8 cellular contexts compared by ENCODE assay signal in the genomic region with DNA sequence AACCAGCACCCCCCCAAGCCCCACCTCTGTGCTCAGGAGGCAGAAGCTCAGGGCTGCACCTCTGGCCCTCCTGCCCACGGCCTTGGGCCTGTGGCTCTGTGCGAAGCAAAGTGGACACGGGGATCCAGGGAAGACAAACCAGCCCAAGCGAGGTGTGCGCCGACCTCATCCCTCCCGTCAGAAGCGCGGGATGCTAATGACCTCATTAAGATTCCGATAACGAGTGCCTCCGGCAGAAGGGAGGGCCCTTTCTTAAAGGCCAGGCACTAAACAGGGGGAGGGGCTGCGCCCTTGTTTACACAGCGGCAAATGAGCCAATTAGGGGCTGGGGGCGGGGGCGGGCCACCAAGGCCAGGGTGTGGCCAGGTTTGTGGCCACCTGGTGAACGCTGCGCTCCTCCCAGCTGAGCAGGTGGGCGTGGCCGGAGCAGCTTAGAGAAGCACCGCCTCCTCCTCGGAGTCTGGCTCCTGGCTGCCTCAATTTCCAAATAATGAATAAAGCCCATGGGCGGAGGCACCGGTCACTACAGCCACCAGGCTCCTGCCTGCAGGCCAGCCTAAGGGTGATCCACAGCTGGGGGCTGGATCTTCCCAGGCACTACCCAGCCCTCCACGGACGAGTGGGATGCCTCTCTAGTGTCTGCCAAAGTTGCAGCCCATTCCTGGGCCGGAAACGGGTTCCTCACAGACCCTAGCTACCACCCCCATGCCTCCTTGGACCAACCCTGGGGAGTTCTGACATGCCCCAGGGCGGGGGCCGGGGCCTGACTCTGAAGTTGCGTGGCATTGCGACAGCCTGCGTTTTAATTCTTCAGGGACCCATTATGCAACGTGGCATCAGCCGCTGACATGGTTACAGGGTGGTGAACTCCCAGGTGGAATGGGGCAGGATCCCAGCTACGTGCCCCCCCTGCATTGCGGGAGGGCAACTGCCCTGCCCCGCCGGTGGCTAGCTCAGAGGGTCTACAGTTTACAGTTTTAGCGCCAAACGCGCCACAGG. TPM values are rescaled to one million over a fixed set of nuclear protein-coding genes. Genes with fewer than 3 reads are reported as not detected.
DNase-seq lines count a peak whose midpoint lies in the region; ATAC-seq, FAIRE-seq and TF ChIP-seq lines count a peak whose summit lies in the region.

No MANE protein-coding gene starts in this region.

- ATAC-seq in GM21786 (IDR thresholded peaks at IDR 0.05; ENCODE audit: unreplicated experiment): no peak
- ATAC-seq in HG03342 (IDR thresholded peaks at IDR 0.05; ENCODE audit: unreplicated experiment): no peak

- no peak for DNase-seq in activated naive CD4-positive, alpha-beta T cell (lab: John Stamatoyannopoulos, UW)
- DNase-seq in SK-N-MC (ENCODE audit: low read depth, low spot score) (no peak), fibroblast of villous mesenchyme (ENCODE audit: low read depth) (peak; percentile 68), small intestine (peak; percentile 95), NCI-H2081 treated with DMSO at 0.1 percent for 48 hours (lab: John Stamatoyannopoulos, UW) (no peak)

- peak overlapping the region; percentile 52 for H3K4me3 Mint-ChIP-seq in activated naive CD4-positive, alpha-beta T cell treated with anti-CD3 and anti-CD28 coated beads, Interleukin-2, amount 50 U/mL, for 24 hours

- H3K27me3 Mint-ChIP-seq in activated naive CD4-positive, alpha-beta T cell treated with anti-CD3 and anti-CD28 coated beads, Interleukin-2, amount 50 U/mL, for 24 hours: peaks cover 4% of the 10 kb centered on the region

- no peaks in the 10 kb centered on the region for H3K9me3 ChIP-seq in SK-N-MC (ENCODE audit: low read depth, low read length)
- no peaks in the 10 kb centered on the region for H3K9me3 ChIP-seq in small intestine (ENCODE audit: control insufficient read depth, low read depth)

- peaks cover 14 to 16% of the 10 kb centered on the region in 2 donors for H3K4me1 ChIP-seq in small intestine (ENCODE audit: control insufficient read depth in 2 of 2, insufficient read depth in 1 of 2, low read depth in 1 of 2, low read length in 1 of 2)

- WGBS in small intestine, 3 donors: 10 to 45% (median 29%) methylated on average over 39 to 42 of the region's 42 CpGs

- peaks cover 38% of the 10 kb centered on the region for H3K4me1 Mint-ChIP-seq in activated naive CD4-positive, alpha-beta T cell treated with anti-CD3 and anti-CD28 coated beads, Interleukin-2, amount 50 U/mL, for 24 hours

- H3K36me3 ChIP-seq in SK-N-MC (ENCODE audit: insufficient read depth, low read length): peaks cover 49% of the 10 kb centered on the region
- peaks cover 5 to 8% of the 10 kb centered on the region in 2 donors for H3K36me3 ChIP-seq in small intestine (ENCODE audit: control insufficient read depth in 2 of 2, insufficient read depth in 2 of 2, low read length in 2 of 2)

- H3K4me3 ChIP-seq in SK-N-MC: peak overlapping the region; percentile 87
- peak overlapping the region; percentile 85 for H3K4me3 ChIP-seq in fibroblast of villous mesenchyme (ENCODE audit: low read depth, low read length)
- peak overlapping the region in 1 of 2 donors; percentile 87 for H3K4me3 ChIP-seq in small intestine (ENCODE audit: low read depth in 1 of 2, low read length in 2 of 2)

- H3K27ac ChIP-seq in SK-N-MC: peak overlapping the region; percentile 29; the same call in 1 of the 2 replicates
- H3K27ac ChIP-seq in small intestine (ENCODE audit: low read depth in 1 of 2, low read length in 1 of 2): peak overlapping the region in 1 of 2 donors; percentile 92

- H3K9ac ChIP-seq in SK-N-MC (ENCODE audit: insufficient read length): peak overlapping the region; percentile 75

- peaks cover 0 to 2% of the 10 kb centered on the region in 2 donors for H3K27me3 ChIP-seq in small intestine (ENCODE audit: control insufficient read depth in 2 of 2, insufficient read depth in 2 of 2, low read length in 2 of 2)

- no peaks in the 10 kb centered on the region for H3K9me3 Mint-ChIP-seq in activated naive CD4-positive, alpha-beta T cell treated with anti-CD3 and anti-CD28 coated beads, Interleukin-2, amount 50 U/mL, for 24 hours

- no peak for TF ChIP-seq CTCF in fibroblast of villous mesenchyme (IDR thresholded peaks at IDR 0.05; ENCODE audit: insufficient read depth, low read depth, low read length)

- H3K36me3 Mint-ChIP-seq in activated naive CD4-positive, alpha-beta T cell treated with anti-CD3 and anti-CD28 coated beads, Interleukin-2, amount 50 U/mL, for 24 hours: peaks cover 6% of the 10 kb centered on the region

- no peak for FAIRE-seq in small intestine (lab: Jason Lieb, UNC)

- H3K27ac Mint-ChIP-seq in activated naive CD4-positive, alpha-beta T cell treated with anti-CD3 and anti-CD28 coated beads, Interleukin-2, amount 50 U/mL, for 24 hours: peak overlapping the region; percentile 74

RNA-seq across cellular contexts. Expression of a gene that starts 3.0 kb away (rescaled TPM):
- total RNA-seq in fibroblast of villous mesenchyme: 13.0 and 19.0 TPM in 2 replicates
- 10 to 100 TPM in 1 of 3 donors, 1 to 10 TPM in 2; 5.4 to 15.2 (median 6.3) TPM for polyA plus RNA-seq in small intestine

RNA-seq across cellular contexts. Expression of a gene that starts 39.4 kb away (rescaled TPM):
- total RNA-seq in fibroblast of villous mesenchyme: 3.2 and 4.7 TPM in 2 replicates
- polyA plus RNA-seq in small intestine: 1 to 10 TPM; 2.7 to 6.1 (median 4.5) TPM

RNA-seq across cellular contexts. Expression of a gene that starts 58.3 kb away (rescaled TPM):
- 0.86 and 1.3 TPM in 2 replicates for total RNA-seq in fibroblast of villous mesenchyme
- polyA plus RNA-seq in small intestine: 1 to 10 TPM in 2 of 3 donors, under 1 TPM in 1; 0.22 to 2.3 (median 1.9) TPM

Comparison
In these comparisons a context has a peak if more than half of its experiments do, and no peak if none do; other contexts are left out.
1. DNase-seq: peak in fibroblast of villous mesenchyme (single experiment) and small intestine (single experiment); none in activated naive CD4-positive, alpha-beta T cell (0 of 4), SK-N-MC (single experiment) and NCI-H2081 treated with DMSO at 0.1 percent for 48 hours (single experiment).